ENCODE assay signal across 14 cellular contexts in genomic region chr11:46594785-46595184, GRCh38. TPM values are rescaled to one million over a fixed set of nuclear protein-coding genes. Genes with fewer than 3 reads are reported as not detected.
A peak's percentile ranks its signal among the peaks of the same experiment; 100 is the strongest.
DNase-seq lines count a peak whose midpoint lies in the region; ATAC-seq and TF ChIP-seq lines count a peak whose summit lies in the region.
"Had no signal": no experiment of that assay in that cellular context is flagged by ENCODE, and none has a peak within 500 bp of the region (broad histone marks: within the 10 kb centered on the region; RNA-seq: fewer than 3 reads in every experiment).

No MANE protein-coding gene starts in this region.

- POLR2A ChIA-PET in Panc1 (lab: Charles Lee) = no interaction called here

- peaks cover 46% of the 10 kb centered on the region for H3K4me1 Mint-ChIP-seq in activated T-cell treated with anti-CD3 and anti-CD28 coated beads, Interleukin-2, amount 50 U/mL, for 72 hours (ENCODE audit: low read depth)
- peaks cover 48% of the 10 kb centered on the region for H3K4me1 Mint-ChIP-seq in stimulated activated effector memory CD8-positive, alpha-beta T cell treated with anti-CD3 and anti-CD28 coated beads, Interleukin-12 subunit alpha, Interleukin-12 subunit beta, amount 100 ng/mL, for 72 hours

- BruUV-seq in Panc1 (replicated peaks; lab: Mats Ljungman, UMichigan) = no TSS peak

- peak overlapping the region; percentile 97 for H3K27ac Mint-ChIP-seq in activated T-cell treated with anti-CD3 and anti-CD28 coated beads, Interleukin-2, amount 50 U/mL, for 72 hours
- peak overlapping the region; percentile 94 for H3K27ac Mint-ChIP-seq in stimulated activated effector memory CD8-positive, alpha-beta T cell treated with anti-CD3 and anti-CD28 coated beads, Interleukin-12 subunit alpha, Interleukin-12 subunit beta, amount 100 ng/mL, for 72 hours

- in situ Hi-C loops in Panc1 (cut with HindIII; ENCODE audit: low pct_unique_long_range_greater_than_20kb, low sequenced_read_pairs) = no loop called here

- intact Hi-C loops in Panc1 (cut with micrococcal nuclease; ENCODE audit: unreplicated experiment) = no loop called here

- H3K4me1 ChIP-seq in Panc1 (ENCODE audit: control insufficient read depth, insufficient read depth, low read length) (peaks cover 25% of the 10 kb centered on the region), iPS-15b (ENCODE audit: control insufficient read depth, insufficient read depth, low read length) (peaks cover 6% of the 10 kb centered on the region), BE2C (no peaks in the 10 kb centered on the region)

- CTCF ChIA-PET in Panc1 (lab: Charles Lee) = interaction anchor here (0.6 kb wide), 1 partner anchor 461 kb away, joined by 3 read pairs; no protein-coding TSS in a partner anchor

- TF ChIP-seq CTCF in Panc1 (IDR thresholded peaks at IDR 0.05) (no peak), BE2C (IDR thresholded peaks at IDR 0.05; ENCODE audit: low read depth, low read length) (no peak)

- peak overlapping the region; percentile 51 for H3K9ac ChIP-seq in iPS-15b (ENCODE audit: low read depth, low read length)

- H3K27me3 Mint-ChIP-seq in activated T-cell treated with anti-CD3 and anti-CD28 coated beads, Interleukin-2, amount 50 U/mL, for 72 hours (ENCODE audit: low read depth) = no peaks in the 10 kb centered on the region

- H3K27me3 ChIP-seq in Panc1 (ENCODE audit: control insufficient read depth, insufficient read depth, low read length) (no peaks in the 10 kb centered on the region), iPS-15b (ENCODE audit: control insufficient read depth, insufficient read depth, low read length) (no peaks in the 10 kb centered on the region), BE2C (no peaks in the 10 kb centered on the region)

- H3K9me3 ChIP-seq in Panc1 (ENCODE audit: control insufficient read depth, insufficient read depth, low read depth, low read length) (no peaks in the 10 kb centered on the region), iPS-15b (ENCODE audit: control insufficient read depth, insufficient read depth, low read length) (no peaks in the 10 kb centered on the region), BE2C (no peaks in the 10 kb centered on the region)

- ATAC-seq in activated T-cell treated with anti-CD3 and anti-CD28 coated beads, Interleukin-2, amount 50 U/mL, for 72 hours (replicated peaks in 1 of 2) = no peak
- no peak for ATAC-seq in Panc1
- ATAC-seq in stimulated activated effector memory CD8-positive, alpha-beta T cell treated with anti-CD3 and anti-CD28 coated beads, Interleukin-12 subunit alpha, Interleukin-12 subunit beta, amount 100 ng/mL, for 72 hours = no peak
- ATAC-seq in GM19467 (IDR thresholded peaks at IDR 0.05; ENCODE audit: unreplicated experiment) = no peak

- H3K4me3 Mint-ChIP-seq in activated T-cell treated with anti-CD3 and anti-CD28 coated beads, Interleukin-2, amount 50 U/mL, for 72 hours = peak overlapping the region in 1 of 2 donors; percentile 97
- peak overlapping the region; percentile 98 for H3K4me3 Mint-ChIP-seq in stimulated activated effector memory CD8-positive, alpha-beta T cell treated with anti-CD3 and anti-CD28 coated beads, Interleukin-12 subunit alpha, Interleukin-12 subunit beta, amount 100 ng/mL, for 72 hours

- H3K4me3 ChIP-seq in Panc1 (ENCODE audit: low read depth in 2 of 2, low read length in 2 of 2) (peak overlapping the region in 1 of 2 experiments; percentile 89; a peak in 2 of 4 replicates), iPS-15b (ENCODE audit: low read depth, low read length) (no peak overlapping the region), BE2C (ENCODE audit: low read depth, low read length) (no peak overlapping the region)

- DNase-seq in activated T-cell treated with anti-CD3 and anti-CD28 coated beads, Interleukin-2, amount 50 U/mL, for 72 hours = no peak
- DNase-seq in activated T-cell treated with anti-CD3 and anti-CD28 coated beads, Interleukin-2, amount 50 U/mL, for 48 hours = no peak
- DNase-seq in Panc1 (ENCODE audit: low read depth, low spot score) (no peak), NCI-H146 (lab: John Stamatoyannopoulos, UW) (no peak), BE2C (no peak)
- DNase-seq in stimulated activated effector memory CD8-positive, alpha-beta T cell treated with anti-CD3 and anti-CD28 coated beads, Interleukin-12 subunit alpha, Interleukin-12 subunit beta, amount 100 ng/mL, for 72 hours (ENCODE audit: low spot score in 2 of 2) = no peak
- DNase-seq: EL; NCI-H187 treated with DMSO at 0.1 percent for 48 hours; NK-92 treated with Interleukin-12 subunit alpha and Interleukin-12 subunit beta, amount 100 ng/mL, for 24 hours; stimulated activated CD4-positive, alpha-beta T cell treated with anti-CD3 and anti-CD28 coated beads, Interleukin-2, amount 100 ng/mL, for 24 hours; T-helper 9 cell had no signal

- no peaks in the 10 kb centered on the region for H3K9me3 Mint-ChIP-seq in activated T-cell treated with anti-CD3 and anti-CD28 coated beads, Interleukin-2, amount 50 U/mL, for 72 hours
- H3K9me3 Mint-ChIP-seq in stimulated activated effector memory CD8-positive, alpha-beta T cell treated with anti-CD3 and anti-CD28 coated beads, Interleukin-12 subunit alpha, Interleukin-12 subunit beta, amount 100 ng/mL, for 72 hours = no peaks in the 10 kb centered on the region
- H3K9me3 Mint-ChIP-seq: nephron had no signal

- H3K36me3 Mint-ChIP-seq in activated T-cell treated with anti-CD3 and anti-CD28 coated beads, Interleukin-2, amount 50 U/mL, for 72 hours (ENCODE audit: insufficient read depth in 2 of 2) = peaks cover 2 to 3% of the 10 kb centered on the region in 2 donors
- peaks cover 32% of the 10 kb centered on the region for H3K36me3 Mint-ChIP-seq in stimulated activated effector memory CD8-positive, alpha-beta T cell treated with anti-CD3 and anti-CD28 coated beads, Interleukin-12 subunit alpha, Interleukin-12 subunit beta, amount 100 ng/mL, for 72 hours

- peak overlapping the region; percentile 97 for H3K27ac ChIP-seq in Panc1 (ENCODE audit: low read length)

- H3K36me3 ChIP-seq in Panc1 (ENCODE audit: control insufficient read depth, insufficient read depth, low read length) (no peaks in the 10 kb centered on the region; the same call in 1 of the 2 replicates), iPS-15b (ENCODE audit: control insufficient read depth, insufficient read depth, low read length) (no peaks in the 10 kb centered on the region), BE2C (no peaks in the 10 kb centered on the region)

RNA-seq across cellular contexts. Expression of gene AMBRA1, which starts 1.0 kb away (rescaled TPM):
- total RNA-seq in activated T-cell treated with anti-CD3 and anti-CD28 coated beads, Interleukin-2, amount 50 U/mL, for 72 hours = 10 to 100 TPM; 32.2 to 35.2 TPM
- total RNA-seq in Panc1 (2021; ENCODE audit: unreplicated experiment) = 40.0 TPM
- polyA plus RNA-seq in Panc1 (2012; ENCODE audit: insufficient read length) = 39.3 TPM
- polyA plus RNA-seq in BE2C (2012; ENCODE audit: insufficient read depth, insufficient read length, low read depth) = 23.1 TPM

RNA-seq across cellular contexts. Expression of gene HARBI1, which starts 22.2 kb away (rescaled TPM):
- total RNA-seq in activated T-cell treated with anti-CD3 and anti-CD28 coated beads, Interleukin-2, amount 50 U/mL, for 72 hours = 1 to 10 TPM; 4.2 to 7.3 TPM
- total RNA-seq in Panc1 (2021; ENCODE audit: unreplicated experiment) = 6.4 TPM
- 3.6 TPM for polyA plus RNA-seq in Panc1 (2012; ENCODE audit: insufficient read length)
- polyA plus RNA-seq in BE2C (2012; ENCODE audit: insufficient read depth, insufficient read length, low read depth) = 2.1 TPM

RNA-seq across cellular contexts. Expression of gene ATG13, which starts 22.6 kb away (rescaled TPM):
- 10 to 100 TPM; 75.6 to 77.7 TPM for total RNA-seq in activated T-cell treated with anti-CD3 and anti-CD28 coated beads, Interleukin-2, amount 50 U/mL, for 72 hours
- total RNA-seq in Panc1 (2021; ENCODE audit: unreplicated experiment) = 57.9 TPM
- polyA plus RNA-seq in Panc1 (2012; ENCODE audit: insufficient read length) = 60.0 TPM
- polyA plus RNA-seq in BE2C (2012; ENCODE audit: insufficient read depth, insufficient read length, low read depth) = 63.4 TPM
